In genomic region chr16:83837566-83837965, GRCh38 we compare ENCODE assay signal across 25 cellular contexts.
"Had no signal": no experiment of that assay in that cellular context is flagged by ENCODE, and none has a peak within 500 bp of the region (broad histone marks: within the 10 kb centered on the region; RNA-seq: fewer than 3 reads in every experiment).

No MANE protein-coding gene starts in this region.

- H3K79me2 ChIP-seq: parathyroid adenoma had no signal

- H3K36me3 ChIP-seq: heart left ventricle, left ventricle myocardium inferior, spleen, suprapubic skin, thoracic aorta, tibial artery, upper lobe of right lung had no signal

- FAIRE-seq: islet of Langerhans, small intestine, urothelium cell line had no signal

- H3K9me3 ChIP-seq: heart left ventricle, mucosa of descending colon, spleen, suprapubic skin, thoracic aorta, tibial artery, upper lobe of right lung had no signal

- DNase-seq: heart left ventricle; hypothalamus; immature natural killer cell; left ventricle myocardium inferior; midbrain; mucosa of descending colon; naive thymus-derived CD4-positive, alpha-beta T cell; nucleus accumbens; right cardiac atrium; small intestine; spleen; stimulated activated CD4-positive, alpha-beta T cell treated with anti-CD3 and anti-CD28 coated beads, Interleukin-4, amount 100 ng/mL, for 24 hours; stimulated activated naive CD4-positive, alpha-beta T cell; tibial artery; trophoblast cell; upper lobe of right lung had no signal

- ATAC-seq: heart left ventricle; mucosa of descending colon; naive thymus-derived CD4-positive, alpha-beta T cell; natural killer cell treated with Interleukin-12 subunit alpha and Interleukin-12 subunit beta and Interleukin-15 and Interleukin-18, amount 100 ng/mL, for 72 hours; right cardiac atrium; sciatic nerve; stimulated activated effector memory CD8-positive, alpha-beta T cell treated with anti-CD3 and anti-CD28 coated beads, Interleukin-12 subunit alpha, Interleukin-12 subunit beta, amount 100 ng/mL, for 72 hours; upper lobe of right lung had no signal

- H3K9ac ChIP-seq: parathyroid adenoma had no signal

- H3K4me1 ChIP-seq: parathyroid adenoma, suprapubic skin, tibial artery, upper lobe of right lung had no signal

- H3K27me3 ChIP-seq: tibial artery, upper lobe of right lung had no signal

- H3K4me3 ChIP-seq: heart left ventricle, left ventricle myocardium inferior, lung, mucosa of descending colon, spleen, suprapubic skin, thoracic aorta, tibial artery, upper lobe of right lung had no signal

- H2AFZ ChIP-seq: parathyroid adenoma had no signal

- H3K27ac ChIP-seq: heart left ventricle, left ventricle myocardium inferior, parathyroid adenoma, spleen, suprapubic skin, thoracic aorta, tibial artery, upper lobe of right lung had no signal
